ENCODE assay signal across 27 cellular contexts in genomic region chr5:159155960-159156359, GRCh38. TPM values are rescaled to one million over a fixed set of nuclear protein-coding genes. Genes with fewer than 3 reads are reported as not detected.
A peak's percentile ranks its signal among the peaks of the same experiment; 100 is the strongest.
DNase-seq lines count a peak whose midpoint lies in the region; ATAC-seq, FAIRE-seq and TF ChIP-seq lines count a peak whose summit lies in the region.
"Had no signal": no experiment of that assay in that cellular context is flagged by ENCODE, and none has a peak within 500 bp of the region (broad histone marks: within the 10 kb centered on the region; RNA-seq: fewer than 3 reads in every experiment).

No MANE protein-coding gene starts in this region.

- no peak for TF ChIP-seq POLR2A in GM12878 (IDR thresholded peaks at IDR 0.05; ENCODE audit: low read depth, low read length)

- WGBS in GM12878 (ENCODE audit: insufficient coverage, insufficient replicate concordance, low lambda C conversion rate, missing lambda C conversion rate) = 48% methylated on average over 2 of the region's 2 CpGs

- H3K9me2 ChIP-seq in DOHH2 (replicated peaks; ENCODE audit: control insufficient read depth, low read length) = no peaks in the 10 kb centered on the region

- TF ChIP-seq EP300 in GM12878 (IDR thresholded peaks at IDR 0.05; ENCODE audit: borderline replicate concordance in 1 of 2, control insufficient read depth in 1 of 2, low read depth in 2 of 2, low read length in 2 of 2) = 0 out of 4 replicates have a peak, but pooled peaks of 1 of the 2 experiments have one; percentile 21

- H3K79me2 ChIP-seq in DOHH2 (ENCODE audit: control insufficient read depth, low read length) (no peaks in the 10 kb centered on the region), GM12878 (ENCODE audit: control insufficient read depth, insufficient read depth, low read length) (no peaks in the 10 kb centered on the region)
- H3K79me2 ChIP-seq: hepatocyte had no signal

- TF ChIP-seq RAD21 in GM12878 (IDR thresholded peaks at IDR 0.05; ENCODE audit: insufficient read depth, low read depth, low read length) = no peak

- RAD21 ChIA-PET in GM12878 (lab: Charles Lee; ENCODE audit: unreplicated experiment) = interaction anchor here (1.5 to 5.8 kb wide), 6 partner anchors 35 to 831 kb away, joined by 4 to 112 read pairs (median 12); no protein-coding TSS in a partner anchor

- no peak overlapping the region for H2AFZ ChIP-seq in GM12878 (ENCODE audit: control insufficient read depth, low read depth, low read length)
- H2AFZ ChIP-seq: hepatocyte had no signal

- SMC1A ChIA-PET in GM12878 (lab: Charles Lee; ENCODE audit: uncharacterized antibody, unreplicated experiment) = interaction anchor here (0.8 to 6.4 kb wide), 17 partner anchors 18 to 806 kb away, joined by 3 to 131 read pairs (median 5); no protein-coding TSS in a partner anchor

- intact Hi-C loops in GM12878 (cut with micrococcal nuclease; ENCODE audit: unreplicated experiment) = loop anchor here (1.0 to 5.0 kb wide), 5 partner anchors 51 to 811 kb away; partner anchors contain the start of genes IL12B and UBLCP1

- peak overlapping the region; percentile 20; the same call in 1 of the 2 replicates for H3K4me2 ChIP-seq in BLaER1
- peak overlapping the region; percentile 8; the same call in 1 of the 2 replicates for H3K4me2 ChIP-seq in DOHH2 (ENCODE audit: low read length)
- no peak overlapping the region for H3K4me2 ChIP-seq in GM12878 (ENCODE audit: control insufficient read depth, insufficient read depth)
- H3K4me2 ChIP-seq: hepatocyte, smooth muscle cell had no signal

- H3K27me3 ChIP-seq in BLaER1 = no peaks in the 10 kb centered on the region
- no peaks in the 10 kb centered on the region for H3K27me3 ChIP-seq in DOHH2 (ENCODE audit: control insufficient read depth, low read length)
- H3K27me3 ChIP-seq in GM12878 (replicated peaks in 1 of 2; ENCODE audit: control insufficient read depth in 2 of 2, insufficient read depth in 2 of 2, low read length in 1 of 2) = no peaks in the 10 kb centered on the region
- H3K27me3 ChIP-seq: hepatocyte, ovary had no signal

- no peak overlapping the region for H3K9ac ChIP-seq in BLaER1
- no peak overlapping the region for H3K9ac ChIP-seq in GM12878 (ENCODE audit: control insufficient read depth, insufficient read depth, low read length)

- POLR2A ChIA-PET in GM12878 (lab: Charles Lee) = interaction anchor here (0.5 to 0.6 kb wide), 2 partner anchors 53 to 1105 kb away, joined by 3 read pairs; no protein-coding TSS in a partner anchor

- H3K4me3 ChIP-seq in BLaER1 = no peak overlapping the region
- H3K4me3 ChIP-seq in DOHH2 (ENCODE audit: low read length) = no peak overlapping the region
- H3K4me3 ChIP-seq in GM12878 = no peak overlapping the region
- H3K4me3 ChIP-seq: hepatocyte, ovary, smooth muscle cell, thoracic aorta had no signal

- peak; percentile 11 for ATAC-seq in HG03378 (IDR thresholded peaks at IDR 0.05; ENCODE audit: unreplicated experiment)
- peak; percentile 54 for ATAC-seq in GM12878
- no peak for ATAC-seq in HG02852 (IDR thresholded peaks at IDR 0.05; ENCODE audit: unreplicated experiment)
- ATAC-seq in HG02870 (IDR thresholded peaks at IDR 0.05; ENCODE audit: unreplicated experiment) = no peak

- TF ChIP-seq CTCF in DOHH2 (IDR thresholded peaks at IDR 0.05; ENCODE audit: low read depth, low read length, poor library complexity, severe bottlenecking) (no peak), GM12878 (IDR thresholded peaks at IDR 0.05 in 2 of 3, conservative IDR thresholded peaks at IDR 0.05 in 1 of 3; ENCODE audit: control insufficient read depth in 2 of 3, extremely low read depth in 1 of 3, insufficient read depth in 1 of 3, low read depth in 3 of 3, low read length in 3 of 3) (no peak)

- BruUV-seq in GM12878 (replicated peaks; lab: Mats Ljungman, UMichigan) = no TSS peak

- H3K27ac ChIP-seq in BLaER1 = no peak overlapping the region
- no peak overlapping the region for H3K27ac ChIP-seq in DOHH2 (ENCODE audit: low read depth, low read length)
- H3K27ac ChIP-seq in GM12878 (ENCODE audit: control insufficient read depth, insufficient read depth) = no peak overlapping the region
- H3K27ac ChIP-seq: hepatocyte, HL-60, ovary, thoracic aorta, WERI-Rb-1 had no signal

- H4K20me1 ChIP-seq in BLaER1 (peaks cover 59% of the 10 kb centered on the region), DOHH2 (ENCODE audit: control insufficient read depth, insufficient read depth, low read depth, low read length) (no peaks in the 10 kb centered on the region), GM12878 (ENCODE audit: control insufficient read depth, insufficient read depth) (peaks cover 6% of the 10 kb centered on the region; the same call in 1 of the 2 replicates)

- peaks cover 12% of the 10 kb centered on the region; the same call in 1 of the 2 replicates for H3K4me1 ChIP-seq in BLaER1
- peaks cover 17% of the 10 kb centered on the region for H3K4me1 ChIP-seq in DOHH2 (ENCODE audit: control insufficient read depth, low read length)
- H3K4me1 ChIP-seq in GM12878 (ENCODE audit: control insufficient read depth, insufficient read depth, low read length) = peaks cover 7% of the 10 kb centered on the region

- DNase-seq in GM12878 (ENCODE audit: low read depth, low spot score) (no peak), DMS 273 treated with DMSO at 0.1 percent for 48 hours (lab: John Stamatoyannopoulos, UW) (no peak)
- DNase-seq: activated CD4-positive, alpha-beta T cell treated with anti-CD3 and anti-CD28 coated beads, Interleukin-2, amount 50 U/mL, for 48 hours; activated T-cell treated with anti-CD3 and anti-CD28 coated beads for 4 hours; cortex of kidney; DMS153; foreskin melanocyte; H9; immature natural killer cell; NCI-H1417 treated with DMSO at 0.1 percent for 48 hours; NCI-H2107; ovary; PC-3; stimulated activated CD4-positive, alpha-beta T cell treated with anti-CD3 and anti-CD28 coated beads, Interleukin-4, amount 100 ng/mL, for 1 hour; stimulated activated naive CD4-positive, alpha-beta T cell treated with Interleukin-2 at 50 U/mL for 16 hours; WERI-Rb-1 had no signal

- FAIRE-seq in GM12878 (lab: Jason Lieb, UNC) = no peak
- FAIRE-seq: HepG2 had no signal

- in situ Hi-C loops in GM12878 (cut with MboI) = loop anchor here (5.0 to 10.0 kb wide), 2 partner anchors 161 to 829 kb away; no protein-coding TSS in a partner anchor

- H3K9me3 ChIP-seq in BLaER1 (no peaks in the 10 kb centered on the region), DOHH2 (ENCODE audit: control insufficient read depth, insufficient read depth, low read length) (no peaks in the 10 kb centered on the region), GM12878 (replicated peaks; ENCODE audit: control insufficient read depth, insufficient read depth, low read length) (no peaks in the 10 kb centered on the region)
- H3K9me3 ChIP-seq: ovary, thoracic aorta had no signal

- peaks cover 11% of the 10 kb centered on the region; the same call in 1 of the 2 replicates for H3F3A ChIP-seq in DOHH2 (ENCODE audit: control insufficient read depth, insufficient read depth)

- peaks cover 68% of the 10 kb centered on the region for H3K36me3 ChIP-seq in BLaER1
- H3K36me3 ChIP-seq in DOHH2 (ENCODE audit: control insufficient read depth, low read length) = peaks cover 57% of the 10 kb centered on the region
- H3K36me3 ChIP-seq in GM12878 (ENCODE audit: control insufficient read depth in 2 of 2, insufficient read depth in 2 of 2, low read length in 1 of 2) = peaks cover 3 to 20% of the 10 kb centered on the region in 2 experiments; a peak in 3 of 4 replicates
- H3K36me3 ChIP-seq: ovary had no signal

- CTCF ChIA-PET in GM12878 (lab: Yijun Ruan, JAX) = interaction anchor here (0.6 to 6.2 kb wide), 29 partner anchors 8 to 1800 kb away, joined by 3 to 216 read pairs (median 6); partner anchors contain the start of gene IL12B

TF ChIP-seq in GM12878, 131 proteins besides CTCF, POLR2A, EP300 and RAD21 (continues in another document):
- no peak for TF ChIP-seq MEF2B (IDR thresholded peaks at IDR 0.05; ENCODE audit: partially characterized antibody, poor library complexity, severe bottlenecking)
- 0 out of 2 replicates have a peak, but pooled peaks have one; percentile 8 for TF ChIP-seq CREM (IDR thresholded peaks at IDR 0.05; ENCODE audit: low read depth)
- peak; percentile 73 for TF ChIP-seq SPI1 (IDR thresholded peaks at IDR 0.05; ENCODE audit: borderline replicate concordance, insufficient read depth, low read depth, low read length)

RNA-seq across cellular contexts. Expression of gene RNF145, which starts 53.4 kb away (rescaled TPM):
- 94.8 and 97.9 TPM in 2 replicates for total RNA-seq in GM12878 (2013; cell fraction: nucleolus; rRNA removed)
- total RNA-seq in GM12878 (2014; rRNA removed) = 46.6 and 54.6 TPM in 2 replicates
- 29.7 and 29.9 TPM in 2 replicates for total RNA-seq in GM12878 (2014; rRNA removed; fragmentation: Illumina TruSeq; extraction: Trizol)
- 49.2 and 50.9 TPM in 2 replicates for total RNA-seq in GM12878 (2021)
- 16.6 TPM for polyA plus RNA-seq in GM12878 (2011; ENCODE audit: low read depth)
- polyA plus RNA-seq in GM12878 (2011; rRNA removed) = 56.1 and 64.4 TPM in 2 replicates
- 22.2 and 34.5 TPM in 2 replicates for polyA plus RNA-seq in GM12878 (2011; cell fraction: cytosol; rRNA removed)
- 47.3 and 49.5 TPM in 2 replicates for polyA plus RNA-seq in GM12878 (2011; cell fraction: nucleus; rRNA removed)
- 20.8 and 36.3 TPM in 2 replicates for polyA plus RNA-seq in GM12878 (2012)
- polyA plus RNA-seq in GM12878 (2014; fragmentation: Illumina TruSeq; extraction: Trizol) = 58.1 and 75.0 TPM in 2 replicates
- 10 to 100 TPM; 18.6 to 25.2 TPM for polyA plus RNA-seq in GM12878 (2014; fragmentation: Nextera tagmentation; extraction: Ambion mirVana)
- 46.4 and 51.0 TPM in 2 replicates for polyA plus RNA-seq in GM12878 (2014; rRNA removed)
- 10 to 100 TPM in 1 of 2 experiments, 1 to 10 TPM in 1; 9.7 to 11.5 TPM for polyA plus RNA-seq in GM12878 (2016; fragmentation: Nextera tagmentation; extraction: Ambion mirVana)
- polyA minus RNA-seq in GM12878 (2011; rRNA and poly(A)+ RNA removed) = 47.9 and 53.5 TPM in 2 replicates
- 17.3 and 17.9 TPM in 2 replicates for polyA minus RNA-seq in GM12878 (2011; cell fraction: cytosol; rRNA and poly(A)+ RNA removed)
- 24.9 and 30.2 TPM in 2 replicates for polyA minus RNA-seq in GM12878 (2011; cell fraction: nucleus; rRNA and poly(A)+ RNA removed)

RNA-seq across cellular contexts. Expression of gene EBF1, which starts 56.2 kb away (rescaled TPM):
- total RNA-seq in GM12878 (2013; cell fraction: nucleolus; rRNA removed) = 128 and 147 TPM in 2 replicates
- total RNA-seq in GM12878 (2014; rRNA removed) = 4.2 and 4.8 TPM in 2 replicates
- total RNA-seq in GM12878 (2014; rRNA removed; fragmentation: Illumina TruSeq; extraction: Trizol) = 6.5 TPM in 2 replicates
- 18.6 and 19.0 TPM in 2 replicates for total RNA-seq in GM12878 (2021)
- polyA plus RNA-seq in GM12878 (2011; ENCODE audit: low read depth) = 2.0 TPM
- 14.3 and 23.8 TPM in 2 replicates for polyA plus RNA-seq in GM12878 (2011; rRNA removed)
- 13.7 and 18.6 TPM in 2 replicates for polyA plus RNA-seq in GM12878 (2011; cell fraction: cytosol; rRNA removed)
- 32.5 and 40.8 TPM in 2 replicates for polyA plus RNA-seq in GM12878 (2011; cell fraction: nucleus; rRNA removed)
- polyA plus RNA-seq in GM12878 (2012) = 5.2 and 5.7 TPM in 2 replicates
- 6.1 and 6.5 TPM in 2 replicates for polyA plus RNA-seq in GM12878 (2014; fragmentation: Illumina TruSeq; extraction: Trizol)
- polyA plus RNA-seq in GM12878 (2014; fragmentation: Nextera tagmentation; extraction: Ambion mirVana) = 1 to 10 TPM; 5.6 to 7.5 TPM
- 3.3 and 3.5 TPM in 2 replicates for polyA plus RNA-seq in GM12878 (2014; rRNA removed)
- polyA plus RNA-seq in GM12878 (2016; fragmentation: Nextera tagmentation; extraction: Ambion mirVana) = 10 to 100 TPM; 10.2 to 16.0 TPM
- polyA minus RNA-seq in GM12878 (2011; rRNA and poly(A)+ RNA removed) = 90.8 and 96.0 TPM in 2 replicates
- polyA minus RNA-seq in GM12878 (2011; cell fraction: cytosol; rRNA and poly(A)+ RNA removed) = 18.4 and 27.9 TPM in 2 replicates
- polyA minus RNA-seq in GM12878 (2011; cell fraction: nucleus; rRNA and poly(A)+ RNA removed) = 54.5 and 82.3 TPM in 2 replicates
- total RNA-seq: H9, HepG2 had no signal
- polyA plus RNA-seq: CD14-positive monocyte, HepG2, immature natural killer cell had no signal

Comparison
In these comparisons a context has a peak if more than half of its experiments do, and no peak if none do; other contexts are left out.
1. ATAC-seq: peak in HG03378 (single experiment) and GM12878 (single experiment); none in HG02852 (single experiment) and HG02870 (single experiment).